ENCODE assay signal across 7 cellular contexts in genomic region chr2:127524198-127524834, GRCh38. TPM values are rescaled to one million over a fixed set of nuclear protein-coding genes. Genes with fewer than 3 reads are reported as not detected.
DNase-seq lines count a peak whose midpoint lies in the region; TF ChIP-seq lines count a peak whose summit lies in the region.
"Not testable (repeated sequence)": the region's sequence is repeated elsewhere in the genome, so short reads cannot be mapped to it uniquely, and the experiment has no call there.

No MANE protein-coding gene starts in this region.

- H3K27me3 ChIP-seq in Caco-2 (replicated peaks; ENCODE audit: control insufficient read depth, insufficient read depth, low read length); Karpas-422 (ENCODE audit: low read length); liver (ENCODE audit: control insufficient read depth in 4 of 4, insufficient read depth in 4 of 4, low read length in 3 of 4); neutrophil: not testable (repeated sequence)

- H3K36me3 ChIP-seq in Caco-2 (ENCODE audit: control insufficient read depth, insufficient read depth, low read length), result not testable (repeated sequence)
- H3K36me3 ChIP-seq in Karpas-422 (ENCODE audit: insufficient read depth, low read length) (peaks cover 24% of the 10 kb centered on the region), liver (ENCODE audit: control insufficient read depth in 4 of 4, insufficient read depth in 3 of 4, low read depth in 1 of 4, low read length in 3 of 4) (peaks cover 2 to 11% (median 5%) of the 10 kb centered on the region in 4 donors), neutrophil (peaks cover 34% of the 10 kb centered on the region)

- not testable (repeated sequence) for H3K9ac ChIP-seq in Karpas-422 (ENCODE audit: low read length); liver (ENCODE audit: low read depth in 1 of 2, low read length in 2 of 2)

- CTCF ChIA-PET in Caco-2 (lab: Charles Lee), result not testable (repeated sequence)
- CTCF ChIA-PET in MCF 10A (lab: Yijun Ruan, JAX), result interaction anchor here (0.6 to 1.2 kb wide), 2 partner anchors 8 to 231 kb away, joined by 3 to 4 read pairs; partner anchors contain the start of gene ERCC3

- BruUV-seq in Caco-2 (replicated peaks; lab: Mats Ljungman, UMichigan) (TSS peak; percentile 3), MCF 10A (replicated peaks; lab: Mats Ljungman, UMichigan) (TSS peak; percentile 1)

- H3K9me2 ChIP-seq in Karpas-422 (replicated peaks; ENCODE audit: insufficient read depth, low read length), result not testable (repeated sequence)

- not testable (repeated sequence) for H3K27me3 Mint-ChIP-seq in Caco-2 (ENCODE audit: insufficient read depth, unreplicated experiment); T-helper 2 cell treated with Interferon-gamma antibody and Interleukin-4, amounts not matched to agents 5 μg/mL and 100 μg/mL, for 36 hours (ENCODE audit: low read depth); activated T-helper 1 cell treated with anti-CD3 and anti-CD28 coated beads, Interleukin-12 subunit alpha, Interleukin-12 subunit beta, Interleukin-2, Interleukin-4 antibody, amounts not matched to agents 30 ng/mL and 10 ng/mL and 1 ng/mL, durations not matched to agents 14 hours and 24 hours and 36 hours (ENCODE audit: insufficient read depth); MCF 10A (ENCODE audit: insufficient read depth, unreplicated experiment)

- H3K79me2 ChIP-seq in Karpas-422 (ENCODE audit: low read length), result peaks cover 68% of the 10 kb centered on the region

- H3K36me3 Mint-ChIP-seq in Caco-2 (ENCODE audit: insufficient read depth, unreplicated experiment) (peaks cover 64% of the 10 kb centered on the region), MCF 10A (ENCODE audit: insufficient read depth, unreplicated experiment) (peaks cover 33% of the 10 kb centered on the region)
- H3K36me3 Mint-ChIP-seq in T-helper 2 cell treated with Interferon-gamma antibody and Interleukin-4, amounts not matched to agents 5 μg/mL and 100 μg/mL, for 36 hours (ENCODE audit: low read depth), result peaks cover 23% of the 10 kb centered on the region
- peaks cover 24% of the 10 kb centered on the region for H3K36me3 Mint-ChIP-seq in activated T-helper 1 cell treated with anti-CD3 and anti-CD28 coated beads, Interleukin-12 subunit alpha, Interleukin-12 subunit beta, Interleukin-2, Interleukin-4 antibody, amounts not matched to agents 30 ng/mL and 10 ng/mL and 1 ng/mL, durations not matched to agents 14 hours and 24 hours and 36 hours (ENCODE audit: low read depth)

- WGBS in liver, result 87% methylated on average over 7 of the region's 7 CpGs

- H3K9me3 Mint-ChIP-seq in Caco-2 (ENCODE audit: unreplicated experiment); T-helper 2 cell treated with Interferon-gamma antibody and Interleukin-4, amounts not matched to agents 5 μg/mL and 100 μg/mL, for 36 hours; activated T-helper 1 cell treated with anti-CD3 and anti-CD28 coated beads, Interleukin-12 subunit alpha, Interleukin-12 subunit beta, Interleukin-2, Interleukin-4 antibody, amounts not matched to agents 30 ng/mL and 10 ng/mL and 1 ng/mL, durations not matched to agents 14 hours and 24 hours and 36 hours; MCF 10A (ENCODE audit: unreplicated experiment): not testable (repeated sequence)

- not testable (repeated sequence) for TF ChIP-seq CTCF in Caco-2 (IDR thresholded peaks at IDR 0.05; ENCODE audit: insufficient read depth in 1 of 2, low read depth in 1 of 2, low read length in 1 of 2, severe bottlenecking in 1 of 2, unreplicated experiment in 1 of 2); MCF 10A (IDR thresholded peaks at IDR 0.05; ENCODE audit: unreplicated experiment); liver (IDR thresholded peaks at IDR 0.05; ENCODE audit: low read depth, low read length, missing input control); neutrophil (IDR thresholded peaks at IDR 0.05)

- not testable (repeated sequence) for H2AFZ ChIP-seq in Karpas-422 (ENCODE audit: low read length)

- not testable (repeated sequence) for H3K27ac ChIP-seq in Karpas-422 (ENCODE audit: low read length)
- H3K27ac ChIP-seq in liver (ENCODE audit: low read depth in 1 of 2, low read length in 2 of 2), result peak overlapping the region; percentile 72 to 74
- H3K27ac ChIP-seq in neutrophil, result peak overlapping the region; percentile 87

- H3K4me1 ChIP-seq in Caco-2 (peaks cover 16% of the 10 kb centered on the region), Karpas-422 (ENCODE audit: low read length) (peaks cover 23% of the 10 kb centered on the region), liver (ENCODE audit: control insufficient read depth in 4 of 4, insufficient read depth in 4 of 4, low read length in 3 of 4) (peaks cover 6 to 26% (median 16%) of the 10 kb centered on the region in 4 donors), neutrophil (ENCODE audit: control insufficient read depth in 1 of 2, insufficient read depth in 1 of 2, low read depth in 1 of 2, low read length in 1 of 2) (peaks cover 16 to 24% of the 10 kb centered on the region in 2 experiments)

- H3K27ac Mint-ChIP-seq in Caco-2 (ENCODE audit: unreplicated experiment); T-helper 2 cell treated with Interferon-gamma antibody and Interleukin-4, amounts not matched to agents 5 μg/mL and 100 μg/mL, for 36 hours; activated T-helper 1 cell treated with anti-CD3 and anti-CD28 coated beads, Interleukin-12 subunit alpha, Interleukin-12 subunit beta, Interleukin-2, Interleukin-4 antibody, amounts not matched to agents 30 ng/mL and 10 ng/mL and 1 ng/mL, durations not matched to agents 14 hours and 24 hours and 36 hours; MCF 10A (ENCODE audit: low read depth, unreplicated experiment): not testable (repeated sequence)

- not testable (repeated sequence) for H4K20me1 ChIP-seq in Karpas-422 (ENCODE audit: insufficient read depth, low read depth, low read length)

- H3K4me3 ChIP-seq in Caco-2 (ENCODE audit: low read depth, low read length), result not testable (repeated sequence)
- H3K4me3 ChIP-seq in Karpas-422 (ENCODE audit: low read length), result peak overlapping the region; percentile 14; the same call in 1 of the 2 replicates
- peak overlapping the region in 1 of 3 donors; percentile 5 for H3K4me3 ChIP-seq in liver (ENCODE audit: low read depth in 1 of 3, low read length in 3 of 3)
- H3K4me3 ChIP-seq in neutrophil (ENCODE audit: low read depth in 1 of 2, low read length in 1 of 2), result peak overlapping the region in 1 of 2 experiments; percentile 76

- H3K4me2 ChIP-seq in Karpas-422 (ENCODE audit: low read depth, low read length, poor library complexity, severe bottlenecking), result peak overlapping the region; percentile 40

- not testable (repeated sequence) for TF ChIP-seq RAD21 in liver (IDR thresholded peaks at IDR 0.05)

- peaks cover 19% of the 10 kb centered on the region for H3K4me1 Mint-ChIP-seq in Caco-2 (ENCODE audit: low read depth, unreplicated experiment)
- H3K4me1 Mint-ChIP-seq in T-helper 2 cell treated with Interferon-gamma antibody and Interleukin-4, amounts not matched to agents 5 μg/mL and 100 μg/mL, for 36 hours (ENCODE audit: low read depth), result peaks cover 33% of the 10 kb centered on the region
- H3K4me1 Mint-ChIP-seq in activated T-helper 1 cell treated with anti-CD3 and anti-CD28 coated beads, Interleukin-12 subunit alpha, Interleukin-12 subunit beta, Interleukin-2, Interleukin-4 antibody, amounts not matched to agents 30 ng/mL and 10 ng/mL and 1 ng/mL, durations not matched to agents 14 hours and 24 hours and 36 hours (ENCODE audit: low read depth), result peaks cover 38% of the 10 kb centered on the region
- H3K4me1 Mint-ChIP-seq in MCF 10A (ENCODE audit: insufficient read depth, unreplicated experiment), result peaks cover 17% of the 10 kb centered on the region

- POLR2A ChIA-PET in Caco-2 (lab: Charles Lee), result not testable (repeated sequence)
- POLR2A ChIA-PET in MCF 10A (lab: Yijun Ruan, JAX), result interaction anchor here (0.7 kb wide), 2 partner anchors 31 to 230 kb away, joined by 3 read pairs; partner anchors contain the start of gene ERCC3

- H3K9me3 ChIP-seq in Caco-2; Karpas-422 (ENCODE audit: low read length); liver (ENCODE audit: control insufficient read depth in 4 of 4, low read length in 3 of 4); neutrophil: not testable (repeated sequence)

- H3K4me3 Mint-ChIP-seq in Caco-2 (ENCODE audit: unreplicated experiment) (peak overlapping the region; percentile 89), MCF 10A (ENCODE audit: unreplicated experiment) (peak overlapping the region; percentile 79)
- peak overlapping the region; percentile 92 for H3K4me3 Mint-ChIP-seq in T-helper 2 cell treated with Interferon-gamma antibody and Interleukin-4, amounts not matched to agents 5 μg/mL and 100 μg/mL, for 36 hours
- H3K4me3 Mint-ChIP-seq in activated T-helper 1 cell treated with anti-CD3 and anti-CD28 coated beads, Interleukin-12 subunit alpha, Interleukin-12 subunit beta, Interleukin-2, Interleukin-4 antibody, amounts not matched to agents 30 ng/mL and 10 ng/mL and 1 ng/mL, durations not matched to agents 14 hours and 24 hours and 36 hours, result peak overlapping the region; percentile 25

- intact Hi-C loops in Caco-2 (cut with micrococcal nuclease; ENCODE audit: unreplicated experiment), result not testable (repeated sequence)
- intact Hi-C loops in activated T-helper 1 cell treated with anti-CD3 and anti-CD28 coated beads, Interleukin-12 subunit alpha, Interleukin-12 subunit beta, Interleukin-2, Interleukin-4 antibody, amounts not matched to agents 30 ng/mL and 10 ng/mL and 1 ng/mL, durations not matched to agents 14 hours and 24 hours and 36 hours (cut with micrococcal nuclease), result loop anchor here (10.0 kb wide), 1 partner anchor 790 kb away; the partner anchor contains the start of gene HS6ST1
- intact Hi-C loops in MCF 10A (cut with micrococcal nuclease), result loop anchor here (10.0 kb wide), 1 partner anchor 290 kb away; the partner anchor contains the start of gene WDR33

- not testable (repeated sequence) for DNase-seq in Caco-2; Karpas-422; T-helper 2 cell treated with Interferon-gamma antibody and Interleukin-4, amounts not matched to agents 5 μg/mL and 100 μg/mL, for 36 hours (ENCODE audit: low spot score); activated T-helper 1 cell treated with anti-CD3 and anti-CD28 coated beads, Interleukin-12 subunit alpha, Interleukin-12 subunit beta, Interleukin-2, Interleukin-4 antibody, amounts not matched to agents 30 ng/mL and 10 ng/mL and 1 ng/mL, durations not matched to agents 14 hours and 24 hours and 36 hours (ENCODE audit: low spot score); MCF 10A (ENCODE audit: unreplicated experiment)

RNA-seq across cellular contexts. Expression of gene IWS1, which starts 2.0 kb away (rescaled TPM):
- total RNA-seq in Caco-2 (2022), result 56.0 and 63.7 TPM in 2 replicates
- 22.7 and 38.3 TPM in 2 replicates for total RNA-seq in Karpas-422 (2014; rRNA removed; shearing (Covaris generic); ENCODE audit: low replicate concordance)
- 52.3 and 57.6 TPM in 2 replicates for total RNA-seq in activated T-helper 1 cell treated with anti-CD3 and anti-CD28 coated beads, Interleukin-12 subunit alpha, Interleukin-12 subunit beta, Interleukin-2, Interleukin-4 antibody, amounts not matched to agents 30 ng/mL and 10 ng/mL and 1 ng/mL, durations not matched to agents 14 hours and 24 hours and 36 hours
- 56.8 and 57.0 TPM in 2 replicates for total RNA-seq in MCF 10A (2022)
- 10 to 100 TPM; 20.7 to 28.9 TPM for total RNA-seq in liver
- 10 to 100 TPM; 13.0 to 24.9 TPM for polyA plus RNA-seq in liver

RNA-seq across cellular contexts. Expression of gene MYO7B, which starts 11.2 kb away (rescaled TPM):
- total RNA-seq in Caco-2 (2022) (0.27 and 0.58 TPM in 2 replicates), MCF 10A (2022) (not detected in 2 replicates), liver (1 to 10 TPM in 1 of 2 donors, under 1 TPM in 1; 0.17 to 1.1 TPM)
- 0.94 and 3.0 TPM in 2 replicates for total RNA-seq in Karpas-422 (2014; rRNA removed; shearing (Covaris generic); ENCODE audit: low replicate concordance)
- total RNA-seq in activated T-helper 1 cell treated with anti-CD3 and anti-CD28 coated beads, Interleukin-12 subunit alpha, Interleukin-12 subunit beta, Interleukin-2, Interleukin-4 antibody, amounts not matched to agents 30 ng/mL and 10 ng/mL and 1 ng/mL, durations not matched to agents 14 hours and 24 hours and 36 hours, result 0.10 and 0.12 TPM in 2 replicates
- 1 to 10 TPM in 1 of 2 donors, under 1 TPM in 1; 0.15 to 1.1 TPM for polyA plus RNA-seq in liver

Comparison
In these comparisons a context has a peak if more than half of its experiments do, and no peak if none do; other contexts are left out.
1. H3K4me3 Mint-ChIP-seq: peak in every context shown above with its lines; median percentile 92 in T-helper 2 cell treated with Interferon-gamma antibody and Interleukin-4, amounts not matched to agents 5 μg/mL and 100 μg/mL, for 36 hours; 89 in Caco-2; 79 in MCF 10A; 25 in activated T-helper 1 cell treated with anti-CD3 and anti-CD28 coated beads, Interleukin-12 subunit alpha, Interleukin-12 subunit beta, Interleukin-2, Interleukin-4 antibody, amounts not matched to agents 30 ng/mL and 10 ng/mL and 1 ng/mL, durations not matched to agents 14 hours and 24 hours and 36 hours.